Comparison of ENCODE assay signal across 15 cellular contexts in the genomic region with DNA sequence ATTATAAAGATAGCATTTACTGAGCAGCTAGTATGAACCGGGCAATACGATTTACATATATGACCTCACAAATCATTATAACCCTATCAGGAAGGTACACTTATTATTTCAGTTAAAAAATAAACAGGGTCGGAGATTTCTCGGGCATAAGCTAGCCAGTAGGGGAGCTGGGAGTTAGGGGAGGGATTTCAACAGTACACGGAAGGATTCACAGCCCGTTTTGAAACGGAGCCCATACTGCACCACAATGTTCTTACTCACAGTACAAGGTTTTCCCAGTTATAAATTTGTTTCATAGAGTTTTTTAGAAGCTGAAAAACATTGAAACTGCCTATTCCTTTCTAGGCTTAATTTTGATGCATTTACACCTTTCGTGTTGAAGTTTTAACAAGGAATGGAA.
"Had no signal": no experiment of that assay in that cellular context is flagged by ENCODE, and none has a peak within 500 bp of the region (broad histone marks: within the 10 kb centered on the region; RNA-seq: fewer than 3 reads in every experiment).

No MANE protein-coding gene starts in this region.

- H3K36me3 ChIP-seq: brain microvascular endothelial cell, heart left ventricle, ovary, sigmoid colon had no signal

- H3K27ac ChIP-seq: heart left ventricle, ovary, sigmoid colon had no signal

- H3K4me3 ChIP-seq: heart left ventricle, lung, ovary, sigmoid colon had no signal

- ATAC-seq: heart left ventricle; stimulated activated effector memory CD8-positive, alpha-beta T cell treated with anti-CD3 and anti-CD28 coated beads, Interleukin-12 subunit alpha, Interleukin-12 subunit beta, amount 100 ng/mL, for 72 hours; T-cell had no signal

- H3K27me3 ChIP-seq: brain microvascular endothelial cell, heart left ventricle, ovary, sigmoid colon had no signal

- H3K9me3 ChIP-seq: heart left ventricle, ovary, sigmoid colon had no signal

- DNase-seq: activated CD4-positive, alpha-beta T cell treated with anti-CD3 and anti-CD28 coated beads, Interleukin-2, amount 50 U/mL, for 1 hour; activated CD8-positive, alpha-beta memory T cell treated with anti-CD3 and anti-CD28 coated beads for 24 hours; activated naive CD8-positive, alpha-beta T cell treated with anti-CD3 and anti-CD28 coated beads for 36 hours; brain microvascular endothelial cell; cortex of kidney; effector CD8-positive, alpha-beta T cell; heart left ventricle; ovary; sigmoid colon; stimulated activated CD4-positive, alpha-beta T cell treated with anti-CD3 and anti-CD28 coated beads, Interleukin-12 subunit alpha, Interleukin-12 subunit beta, amount 100 ng/mL, for 4 hours; stimulated activated CD4-positive, alpha-beta T cell treated with anti-CD3 and anti-CD28 coated beads, Interleukin-2, amount 100 ng/mL, for 24 hours; T-cell; T-helper 9 cell had no signal
